Comparison of ENCODE assay signal across 1 cellular context in the genomic region with DNA sequence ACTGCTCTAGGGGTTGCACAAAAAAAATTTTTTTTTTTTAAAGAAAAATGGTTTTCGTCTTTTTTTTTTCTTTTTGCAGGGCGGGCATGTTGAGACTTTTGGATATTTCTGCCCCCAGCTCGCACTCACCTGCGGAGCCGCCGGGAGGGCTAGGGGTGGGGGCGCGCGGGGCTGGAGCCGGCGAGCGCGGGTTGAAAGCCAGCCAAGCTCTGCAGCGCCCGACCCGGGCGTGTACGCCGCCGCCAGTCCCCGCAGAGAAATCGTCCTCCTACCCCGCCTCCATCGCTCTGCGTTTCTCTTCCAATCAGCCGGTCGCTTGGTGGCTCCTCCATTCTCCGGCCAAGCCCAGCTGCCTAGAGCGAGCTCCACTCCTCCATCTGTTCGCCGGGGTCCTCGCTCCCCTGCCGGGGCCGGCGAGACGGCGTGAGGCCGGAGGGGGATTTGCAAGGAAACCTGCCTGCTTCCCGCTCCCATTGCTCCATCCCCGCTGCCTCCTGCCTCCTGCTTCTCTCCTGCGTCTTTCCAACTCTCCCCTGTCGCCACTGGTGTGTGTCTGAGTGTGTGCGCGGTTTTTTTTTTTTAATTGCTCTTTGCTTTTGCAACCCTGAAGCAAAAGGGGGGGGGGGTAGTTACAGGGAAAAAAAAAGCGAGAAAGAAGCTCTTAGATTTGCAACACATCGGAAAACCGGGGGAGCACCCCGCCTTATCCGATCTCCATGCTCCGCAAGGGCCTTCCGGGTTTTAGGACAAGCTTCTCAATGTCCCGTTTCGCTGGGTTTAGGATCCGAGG.
TF ChIP-seq lines count a peak whose summit lies in the region.

No MANE protein-coding gene starts in this region.

TF ChIP-seq in HepG2, 621 proteins besides CTCF, POLR2A, EP300 and RAD21 (continued from another document):
- TF ChIP-seq ZNF225 (CRISPR knock-in tag; IDR thresholded peaks at IDR 0.05) = peak; percentile 37; the same call in 1 of the 2 replicates
- TF ChIP-seq, protein P1, sequence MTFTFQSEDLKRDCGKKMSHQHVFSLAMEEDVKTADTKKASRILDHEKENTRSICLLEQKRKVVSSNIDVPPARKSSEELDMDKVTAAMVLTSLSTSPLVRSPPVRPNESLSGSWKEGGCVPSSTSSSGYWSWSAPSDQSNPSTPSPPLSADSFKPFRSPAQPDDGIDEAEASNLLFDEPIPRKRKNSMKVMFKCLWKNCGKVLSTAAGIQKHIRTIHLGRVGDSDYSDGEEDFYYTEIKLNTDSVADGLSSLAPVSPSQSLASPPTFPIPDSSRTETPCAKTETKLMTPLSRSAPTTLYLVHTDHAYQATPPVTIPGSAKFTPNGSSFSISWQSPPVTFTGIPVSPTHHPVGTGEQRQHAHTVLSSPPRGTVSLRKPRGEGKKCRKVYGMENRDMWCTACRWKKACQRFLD (CRISPR knock-in tag; IDR thresholded peaks at IDR 0.05; ENCODE audit: borderline replicate concordance) = no peak
- TF ChIP-seq SYNCRIP (IDR thresholded peaks at IDR 0.05; ENCODE audit: insufficient read depth, low read depth, low read length) = no peak
- TF ChIP-seq SP5 (CRISPR knock-in tag; IDR thresholded peaks at IDR 0.05; ENCODE audit: borderline replicate concordance, low read depth) = no peak
- TF ChIP-seq SIX4 (CRISPR knock-in tag; IDR thresholded peaks at IDR 0.05) = no peak
- TF ChIP-seq, protein P2, sequence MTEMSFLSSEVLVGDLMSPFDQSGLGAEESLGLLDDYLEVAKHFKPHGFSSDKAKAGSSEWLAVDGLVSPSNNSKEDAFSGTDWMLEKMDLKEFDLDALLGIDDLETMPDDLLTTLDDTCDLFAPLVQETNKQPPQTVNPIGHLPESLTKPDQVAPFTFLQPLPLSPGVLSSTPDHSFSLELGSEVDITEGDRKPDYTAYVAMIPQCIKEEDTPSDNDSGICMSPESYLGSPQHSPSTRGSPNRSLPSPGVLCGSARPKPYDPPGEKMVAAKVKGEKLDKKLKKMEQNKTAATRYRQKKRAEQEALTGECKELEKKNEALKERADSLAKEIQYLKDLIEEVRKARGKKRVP (CRISPR knock-in tag; IDR thresholded peaks at IDR 0.05) = 0 out of 4 replicates have a peak, but pooled peaks of 1 of the 2 experiments have one; percentile 28
- peak; percentile 83 for TF ChIP-seq ZSCAN29 (CRISPR knock-in tag; conservative IDR thresholded peaks at IDR 0.05)
- TF ChIP-seq HOXA9 (CRISPR knock-in tag; IDR thresholded peaks at IDR 0.05; ENCODE audit: borderline replicate concordance) = no peak
- no peak; the same call in 1 of the 2 replicates for TF ChIP-seq ZNF777 (CRISPR knock-in tag; IDR thresholded peaks at IDR 0.05)
- TF ChIP-seq, protein P3, sequence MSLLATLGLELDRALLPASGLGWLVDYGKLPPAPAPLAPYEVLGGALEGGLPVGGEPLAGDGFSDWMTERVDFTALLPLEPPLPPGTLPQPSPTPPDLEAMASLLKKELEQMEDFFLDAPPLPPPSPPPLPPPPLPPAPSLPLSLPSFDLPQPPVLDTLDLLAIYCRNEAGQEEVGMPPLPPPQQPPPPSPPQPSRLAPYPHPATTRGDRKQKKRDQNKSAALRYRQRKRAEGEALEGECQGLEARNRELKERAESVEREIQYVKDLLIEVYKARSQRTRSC (CRISPR knock-in tag; IDR thresholded peaks at IDR 0.05; ENCODE audit: low read depth) = no peak
- TF ChIP-seq AKAP8 (CRISPR knock-in tag; IDR thresholded peaks at IDR 0.05) = peak; percentile 97
- no peak; the same call in 1 of the 2 replicates for TF ChIP-seq PHF21A (CRISPR knock-in tag; IDR thresholded peaks at IDR 0.05)
- TF ChIP-seq ZNF83 (CRISPR knock-in tag; IDR thresholded peaks at IDR 0.05; ENCODE audit: borderline replicate concordance) = no peak
- TF ChIP-seq ZNF263 (CRISPR knock-in tag; IDR thresholded peaks at IDR 0.05) = peak; percentile 93
- TF ChIP-seq RBM39 (IDR thresholded peaks at IDR 0.05; ENCODE audit: low read depth, low read length, poor library complexity, severe bottlenecking) = no peak
- TF ChIP-seq SALL1 (CRISPR knock-in tag; IDR thresholded peaks at IDR 0.05) = peak; percentile 66
- TF ChIP-seq, protein P4, sequence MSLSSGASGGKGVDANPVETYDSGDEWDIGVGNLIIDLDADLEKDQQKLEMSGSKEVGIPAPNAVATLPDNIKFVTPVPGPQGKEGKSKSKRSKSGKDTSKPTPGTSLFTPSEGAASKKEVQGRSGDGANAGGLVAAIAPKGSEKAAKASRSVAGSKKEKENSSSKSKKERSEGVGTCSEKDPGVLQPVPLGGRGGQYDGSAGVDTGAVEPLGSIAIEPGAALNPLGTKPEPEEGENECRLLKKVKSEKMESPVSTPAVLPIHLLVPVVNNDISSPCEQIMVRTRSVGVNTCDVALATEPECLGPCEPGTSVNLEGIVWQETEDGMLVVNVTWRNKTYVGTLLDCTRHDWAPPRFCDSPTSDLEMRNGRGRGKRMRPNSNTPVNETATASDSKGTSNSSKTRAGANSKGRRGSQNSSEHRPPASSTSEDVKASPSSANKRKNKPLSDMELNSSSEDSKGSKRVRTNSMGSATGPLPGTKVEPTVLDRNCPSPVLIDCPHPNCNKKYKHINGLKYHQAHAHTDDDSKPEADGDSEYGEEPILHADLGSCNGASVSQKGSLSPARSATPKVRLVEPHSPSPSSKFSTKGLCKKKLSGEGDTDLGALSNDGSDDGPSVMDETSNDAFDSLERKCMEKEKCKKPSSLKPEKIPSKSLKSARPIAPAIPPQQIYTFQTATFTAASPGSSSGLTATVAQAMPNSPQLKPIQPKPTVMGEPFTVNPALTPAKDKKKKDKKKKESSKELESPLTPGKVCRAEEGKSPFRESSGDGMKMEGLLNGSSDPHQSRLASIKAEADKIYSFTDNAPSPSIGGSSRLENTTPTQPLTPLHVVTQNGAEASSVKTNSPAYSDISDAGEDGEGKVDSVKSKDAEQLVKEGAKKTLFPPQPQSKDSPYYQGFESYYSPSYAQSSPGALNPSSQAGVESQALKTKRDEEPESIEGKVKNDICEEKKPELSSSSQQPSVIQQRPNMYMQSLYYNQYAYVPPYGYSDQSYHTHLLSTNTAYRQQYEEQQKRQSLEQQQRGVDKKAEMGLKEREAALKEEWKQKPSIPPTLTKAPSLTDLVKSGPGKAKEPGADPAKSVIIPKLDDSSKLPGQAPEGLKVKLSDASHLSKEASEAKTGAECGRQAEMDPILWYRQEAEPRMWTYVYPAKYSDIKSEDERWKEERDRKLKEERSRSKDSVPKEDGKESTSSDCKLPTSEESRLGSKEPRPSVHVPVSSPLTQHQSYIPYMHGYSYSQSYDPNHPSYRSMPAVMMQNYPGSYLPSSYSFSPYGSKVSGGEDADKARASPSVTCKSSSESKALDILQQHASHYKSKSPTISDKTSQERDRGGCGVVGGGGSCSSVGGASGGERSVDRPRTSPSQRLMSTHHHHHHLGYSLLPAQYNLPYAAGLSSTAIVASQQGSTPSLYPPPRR (CRISPR knock-in tag; IDR thresholded peaks at IDR 0.05; ENCODE audit: borderline replicate concordance) = 0 out of 2 replicates have a peak, but pooled peaks have one; percentile 26
- 0 out of 2 replicates have a peak, but pooled peaks have one; percentile 46 for TF ChIP-seq ETV6 (CRISPR knock-in tag; conservative IDR thresholded peaks at IDR 0.05)
- peak; percentile 53; the same call in 1 of the 2 replicates for TF ChIP-seq ZNF891 (CRISPR knock-in tag; IDR thresholded peaks at IDR 0.05)
- 0 out of 2 replicates have a peak, but pooled peaks have one; percentile 8 for TF ChIP-seq ONECUT2 (CRISPR knock-in tag; IDR thresholded peaks at IDR 0.05)
- TF ChIP-seq ZNF10 (CRISPR knock-in tag; IDR thresholded peaks at IDR 0.05; ENCODE audit: borderline replicate concordance, low read depth) = no peak
